1 cellular context compared by ENCODE assay signal in the genomic region with DNA sequence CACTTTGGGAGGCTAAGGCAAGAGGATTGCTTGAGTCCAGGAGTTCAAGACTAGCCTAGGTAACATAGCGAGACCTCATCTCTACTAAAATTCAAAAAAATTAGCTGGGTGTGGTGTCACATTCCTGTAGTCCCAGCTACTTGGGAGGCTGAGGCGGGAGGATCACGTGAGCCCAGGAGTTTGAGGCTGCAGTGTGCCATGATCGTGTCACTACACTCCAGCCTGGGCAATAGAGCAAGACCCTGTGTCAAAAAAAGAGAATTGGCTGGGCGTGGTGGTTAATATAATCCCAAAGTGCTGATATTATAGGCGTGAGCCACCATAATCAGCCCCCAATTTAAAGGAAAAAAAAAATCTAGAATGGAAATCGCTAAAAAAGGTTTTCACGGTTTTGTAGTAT.
TF ChIP-seq lines count a peak whose summit lies in the region.

No MANE protein-coding gene starts in this region.

TF ChIP-seq in HepG2, 621 proteins besides CTCF, POLR2A, EP300 and RAD21:
- TF ChIP-seq ZNF121 (CRISPR knock-in tag; IDR thresholded peaks at IDR 0.05) (0 out of 2 replicates have a peak, but pooled peaks have one; percentile 16), SETDB1 (CRISPR knock-in tag; IDR thresholded peaks at IDR 0.05; ENCODE audit: borderline replicate concordance) (no peak)
